In genomic region chr1:192609110-192610079, GRCh38 we compare ENCODE assay signal across 10 cellular contexts. TPM values are rescaled to one million over a fixed set of nuclear protein-coding genes. Genes with fewer than 3 reads are reported as not detected.
DNase-seq lines count a peak whose midpoint lies in the region; ATAC-seq and TF ChIP-seq lines count a peak whose summit lies in the region.
"Had no signal": no experiment of that assay in that cellular context is flagged by ENCODE, and none has a peak within 500 bp of the region (broad histone marks: within the 10 kb centered on the region; RNA-seq: fewer than 3 reads in every experiment).

No MANE protein-coding gene starts in this region.

- H4K20me1 ChIP-seq in PC-9 (ENCODE audit: insufficient read depth) = no peaks in the 10 kb centered on the region

- CTCF ChIA-PET in PC-9 (lab: Charles Lee) (interaction anchor here (0.6 kb wide), 1 partner anchor 129 kb away, joined by 3 read pairs; no protein-coding TSS in a partner anchor), MCF 10A (lab: Yijun Ruan, JAX) (interaction anchor here (0.6 to 3.7 kb wide), 15 partner anchors 10 to 1579 kb away, joined by 3 to 98 read pairs (median 4); no protein-coding TSS in a partner anchor)

- BruUV-seq in PC-9 (replicated peaks; lab: Mats Ljungman, UMichigan) = no TSS peak
- no TSS peak for BruUV-seq in MCF 10A (replicated peaks; lab: Mats Ljungman, UMichigan)

- H3K36me3 Mint-ChIP-seq in MCF 10A (ENCODE audit: insufficient read depth, unreplicated experiment) = no peaks in the 10 kb centered on the region

- no peak overlapping the region for H3K4me2 ChIP-seq in PC-9

- no peak overlapping the region for H3K27ac ChIP-seq in body of pancreas
- no peak overlapping the region for H3K27ac ChIP-seq in prostate gland
- H3K27ac ChIP-seq in aorta (ENCODE audit: low read depth in 1 of 2, low read length in 2 of 2) = no peak overlapping the region
- H3K27ac ChIP-seq in PC-9 = no peak overlapping the region

- 62 to 65% methylated on average over 12 of the region's 12 CpGs for WGBS in body of pancreas, 2 donors
- 83% methylated on average over 12 of the region's 12 CpGs for WGBS in prostate gland
- 79 to 80% methylated on average over 12 of the region's 12 CpGs for WGBS in aorta, 2 donors

- H3F3A ChIP-seq in PC-9 (ENCODE audit: insufficient read depth, low read depth) = peaks cover 5% of the 10 kb centered on the region; the same call in 1 of the 2 replicates

- H3K36me3 ChIP-seq in body of pancreas (replicated peaks in 1 of 2; ENCODE audit: insufficient read depth in 1 of 2, low read depth in 2 of 2) (no peaks in the 10 kb centered on the region), prostate gland (no peaks in the 10 kb centered on the region), aorta (ENCODE audit: control insufficient read depth in 1 of 2, insufficient read depth in 2 of 2, low read length in 1 of 2) (no peaks in the 10 kb centered on the region), PC-9 (ENCODE audit: low read depth) (no peaks in the 10 kb centered on the region)

- H3K9me3 Mint-ChIP-seq in MCF 10A (ENCODE audit: unreplicated experiment) = no peaks in the 10 kb centered on the region

- H3K9me3 ChIP-seq in body of pancreas = no peaks in the 10 kb centered on the region
- H3K9me3 ChIP-seq in prostate gland = no peaks in the 10 kb centered on the region
- no peaks in the 10 kb centered on the region for H3K9me3 ChIP-seq in aorta (ENCODE audit: control insufficient read depth, low read length)
- no peaks in the 10 kb centered on the region; the same call in 1 of the 2 replicates for H3K9me3 ChIP-seq in PC-9 (ENCODE audit: insufficient read depth, low read depth)

- H3K4me1 ChIP-seq in body of pancreas (no peaks in the 10 kb centered on the region), prostate gland (replicated peaks) (no peaks in the 10 kb centered on the region), aorta (ENCODE audit: control insufficient read depth in 1 of 2, insufficient read depth in 2 of 2, low read length in 2 of 2) (no peaks in the 10 kb centered on the region), PC-9 (replicated peaks; ENCODE audit: insufficient read depth) (peaks cover 7% of the 10 kb centered on the region)

- H2AFZ ChIP-seq in PC-9 = no peak overlapping the region

- TF ChIP-seq CTCF in body of pancreas (IDR thresholded peaks at IDR 0.05) = no peak
- TF ChIP-seq CTCF in prostate gland (IDR thresholded peaks at IDR 0.05) = no peak
- no peak for TF ChIP-seq CTCF in PC-9 (conservative IDR thresholded peaks at IDR 0.05)
- TF ChIP-seq CTCF in MCF 10A (IDR thresholded peaks at IDR 0.05; ENCODE audit: unreplicated experiment) = no peak

- no peaks in the 10 kb centered on the region for H3K79me2 ChIP-seq in PC-9 (ENCODE audit: low read depth)

- no peaks in the 10 kb centered on the region for H3K27me3 Mint-ChIP-seq in MCF 10A (ENCODE audit: insufficient read depth, unreplicated experiment)

- ATAC-seq in HG03135 (IDR thresholded peaks at IDR 0.05; ENCODE audit: unreplicated experiment) (peak; percentile 100), body of pancreas (no peak), aorta (ENCODE audit: low FRiP score) (peak; percentile 60)

- DNase-seq in T-helper 9 cell = peak; percentile 26
- peak in 3 of 4 donors; percentile 28 to 79 (median 32) for DNase-seq in body of pancreas
- DNase-seq in prostate gland (ENCODE audit: low spot score) = peak; percentile 11
- peak; percentile 60 to 83 for DNase-seq in aorta
- no peak for DNase-seq in PC-9
- no peak for DNase-seq in MCF 10A (ENCODE audit: unreplicated experiment)

- H3K27me3 ChIP-seq in body of pancreas = no peaks in the 10 kb centered on the region
- H3K27me3 ChIP-seq in prostate gland (replicated peaks; ENCODE audit: insufficient read depth) = no peaks in the 10 kb centered on the region
- H3K27me3 ChIP-seq in aorta (ENCODE audit: control insufficient read depth in 1 of 2, insufficient read depth in 2 of 2, low read length in 1 of 2) = no peaks in the 10 kb centered on the region
- no peaks in the 10 kb centered on the region for H3K27me3 ChIP-seq in PC-9 (ENCODE audit: insufficient read depth, low read depth)

- POLR2A ChIA-PET in PC-9 (lab: Charles Lee; ENCODE audit: unreplicated experiment) (no interaction called here), MCF 10A (lab: Yijun Ruan, JAX) (interaction anchor here (0.9 to 1.5 kb wide), 2 partner anchors 132 to 135 kb away, joined by 3 read pairs; no protein-coding TSS in a partner anchor)

- H3K9me2 ChIP-seq in PC-9 (ENCODE audit: insufficient read depth) = no peaks in the 10 kb centered on the region

- no peak overlapping the region for H3K4me3 ChIP-seq in body of pancreas
- no peak overlapping the region for H3K4me3 ChIP-seq in prostate gland
- no peak overlapping the region for H3K4me3 ChIP-seq in aorta (ENCODE audit: low read length in 2 of 2)
- no peak overlapping the region for H3K4me3 ChIP-seq in PC-9

- TF ChIP-seq POLR2A in GM19099 (IDR thresholded peaks at IDR 0.05; ENCODE audit: extremely low read depth, insufficient read length, low read depth) (peak; percentile 58), body of pancreas (IDR thresholded peaks at IDR 0.05) (peak in 1 of 3 donors; percentile 25), prostate gland (IDR thresholded peaks at IDR 0.05) (no peak)

- intact Hi-C loops in body of pancreas (cut with DNase I) = loop anchor here (10.0 kb wide), 1 partner anchor 135 kb away; no protein-coding TSS in a partner anchor
- intact Hi-C loops in prostate gland (cut with DNase I) = loop anchor here (2.0 to 10.0 kb wide), 2 partner anchors 133 to 415 kb away; no protein-coding TSS in a partner anchor
- intact Hi-C loops in aorta (cut with DNase I) = loop anchor here (2.0 to 5.0 kb wide), 2 partner anchors 132 to 133 kb away; no protein-coding TSS in a partner anchor
- intact Hi-C loops in PC-9 (cut with micrococcal nuclease; ENCODE audit: unreplicated experiment) = loop anchor here (1.0 to 10.0 kb wide), 3 partner anchors 132 to 405 kb away; partner anchors contain the start of gene RGS2
- intact Hi-C loops in MCF 10A (cut with micrococcal nuclease) = loop anchor here (1.0 to 5.0 kb wide), 3 partner anchors 29 to 408 kb away; no protein-coding TSS in a partner anchor

- no peak overlapping the region for H3K4me3 Mint-ChIP-seq in MCF 10A (ENCODE audit: unreplicated experiment)

- H3K4me1 Mint-ChIP-seq in MCF 10A (ENCODE audit: insufficient read depth, unreplicated experiment) = no peaks in the 10 kb centered on the region

- H3K27ac Mint-ChIP-seq in MCF 10A (ENCODE audit: low read depth, unreplicated experiment) = no peak overlapping the region

RNA-seq across cellular contexts. Expression of gene RGS13, which starts 26.6 kb away (rescaled TPM):
- total RNA-seq in body of pancreas = 1 to 10 TPM in 1 of 2 donors, not detected in 1; 4.9 TPM
- not detected for total RNA-seq in prostate gland
- total RNA-seq in aorta = 1 to 10 TPM in 1 of 2 donors, under 1 TPM in 1; 0.71 to 1.5 TPM
- 1 to 10 TPM in 1 of 2 donors, under 1 TPM in 1; 0.64 to 2.9 TPM for polyA plus RNA-seq in aorta
- not detected in 2 replicates for total RNA-seq in PC-9 (2021)
- total RNA-seq in MCF 10A (2022) = not detected in 2 replicates
- total RNA-seq: lung microvascular endothelial cell, SK-MEL-5 had no signal

RNA-seq across cellular contexts. Expression of gene RGS1, which starts 33.8 kb away (rescaled TPM):
- total RNA-seq in body of pancreas (10 to 100 TPM in 1 of 2 donors, under 1 TPM in 1; 0.99 to 10.4 TPM), prostate gland (10 to 100 TPM; 43.0 to 57.3 TPM), aorta (10 to 100 TPM; 26.8 to 43.4 TPM), PC-9 (2021) (not detected in 2 replicates), MCF 10A (2022) (not detected in 2 replicates)
- 10 to 100 TPM in 1 of 2 donors, 1 to 10 TPM in 1; 4.1 to 23.3 TPM for polyA plus RNA-seq in aorta
- total RNA-seq: lung microvascular endothelial cell had no signal

Comparison
In these comparisons a context has a peak if more than half of its experiments do, and no peak if none do; other contexts are left out.
1. DNase-seq: peak in T-helper 9 cell (single experiment), body of pancreas (3 of 4), prostate gland (single experiment) and aorta (2 of 2); none in PC-9 (0 of 2) and MCF 10A (single experiment).